ENCODE assay signal across 9 cellular contexts in genomic region chr14:77125275-77126073, GRCh38. TPM values are rescaled to one million over a fixed set of nuclear protein-coding genes. Genes with fewer than 3 reads are reported as not detected.
A peak's percentile ranks its signal among the peaks of the same experiment; 100 is the strongest.
DNase-seq lines count a peak whose midpoint lies in the region; ATAC-seq and TF ChIP-seq lines count a peak whose summit lies in the region.
"Had no signal": no experiment of that assay in that cellular context is flagged by ENCODE, and none has a peak within 500 bp of the region (broad histone marks: within the 10 kb centered on the region; RNA-seq: fewer than 3 reads in every experiment).

No MANE protein-coding gene starts in this region.

- no peaks in the 10 kb centered on the region for H3K36me3 Mint-ChIP-seq in neural progenitor cell

- H3K27ac ChIP-seq in HUES6 (ENCODE audit: low read depth, low read length), result no peak overlapping the region
- H3K27ac ChIP-seq in neural progenitor cell, result no peak overlapping the region
- H3K27ac ChIP-seq: SJSA1 had no signal

- H3K4me3 ChIP-seq in AG10803 (ENCODE audit: low read length) (peak overlapping the region; percentile 20; the same call in 1 of the 2 replicates), HUES6 (ENCODE audit: low read depth, low read length) (peak overlapping the region; percentile 75), neural progenitor cell (peak overlapping the region; percentile 73)

- no peaks in the 10 kb centered on the region for H3K9me3 Mint-ChIP-seq in neural progenitor cell

- peaks cover 21% of the 10 kb centered on the region for H3K27me3 Mint-ChIP-seq in neural progenitor cell (ENCODE audit: insufficient read depth, low read depth)

- H3K27ac Mint-ChIP-seq in neural progenitor cell, result no peak overlapping the region

- peaks cover 33% of the 10 kb centered on the region for H3K4me1 Mint-ChIP-seq in neural progenitor cell

- TF ChIP-seq CTCF in AG10803 (conservative IDR thresholded peaks at IDR 0.05; ENCODE audit: low read length), result no peak
- peak; percentile 32 for TF ChIP-seq CTCF in neural progenitor cell (IDR thresholded peaks at IDR 0.05)

- DNase-seq in AG10803 (ENCODE audit: low read depth) (no peak), ecto neural progenitor cell (ENCODE audit: low spot score) (peak; percentile 58), neural progenitor cell (ENCODE audit: low spot score) (peak; percentile 38), Ammon's horn (ENCODE audit: low spot score) (no peak), NCI-H524 (lab: John Stamatoyannopoulos, UW) (no peak), amniotic stem cell (lab: John Stamatoyannopoulos, UW) (no peak)

- H3K36me3 ChIP-seq in HUES6 (ENCODE audit: control insufficient read depth, insufficient read depth, low read length) (no peaks in the 10 kb centered on the region), neural progenitor cell (no peaks in the 10 kb centered on the region)
- H3K36me3 ChIP-seq: SJSA1 had no signal

- no peaks in the 10 kb centered on the region for H4K20me1 ChIP-seq in neural progenitor cell (ENCODE audit: low read depth)

- no peaks in the 10 kb centered on the region for H3K79me2 ChIP-seq in neural progenitor cell (ENCODE audit: low read depth)

- peak overlapping the region; percentile 71 for H3K9ac ChIP-seq in HUES6 (ENCODE audit: low read length)
- H3K9ac ChIP-seq in neural progenitor cell, result no peak overlapping the region

- peak overlapping the region; percentile 95 for H3K4me2 ChIP-seq in neural progenitor cell

- no peak for ATAC-seq in HG03354 (IDR thresholded peaks at IDR 0.05; ENCODE audit: poor library complexity, severe bottlenecking, unreplicated experiment)

- H3K9me3 ChIP-seq in HUES6 (ENCODE audit: control insufficient read depth, insufficient read depth, low read depth, low read length) (no peaks in the 10 kb centered on the region), neural progenitor cell (ENCODE audit: low read depth) (no peaks in the 10 kb centered on the region)

- H3F3A ChIP-seq in neural progenitor cell (ENCODE audit: low read depth), result peaks cover 33% of the 10 kb centered on the region

- H2AFZ ChIP-seq in neural progenitor cell (replicated peaks), result peak overlapping the region; percentile 93

- H3K4me1 ChIP-seq in HUES6 (ENCODE audit: control insufficient read depth, insufficient read depth, low read length), result peaks cover 30% of the 10 kb centered on the region
- peaks cover 14% of the 10 kb centered on the region for H3K4me1 ChIP-seq in neural progenitor cell

- H3K27me3 ChIP-seq in HUES6 (ENCODE audit: control insufficient read depth, insufficient read depth, low read length) (peaks cover 26% of the 10 kb centered on the region), neural progenitor cell (peaks cover 32% of the 10 kb centered on the region)

- peak overlapping the region; percentile 78 for H3K4me3 Mint-ChIP-seq in neural progenitor cell

RNA-seq across cellular contexts. Expression of gene ZDHHC22, which starts 16.1 kb away (rescaled TPM):
- 0.07 and 0.31 TPM in 2 replicates for total RNA-seq in neural progenitor cell (ENCODE audit: low replicate concordance)

RNA-seq across cellular contexts. Expression of gene CIPC, which starts 27.4 kb away (rescaled TPM):
- 22.5 and 24.3 TPM in 2 replicates for total RNA-seq in neural progenitor cell (ENCODE audit: low replicate concordance)

RNA-seq across cellular contexts. Expression of gene TMEM63C, which starts 56.1 kb away (rescaled TPM):
- total RNA-seq in neural progenitor cell (ENCODE audit: low replicate concordance), result 1.1 and 1.5 TPM in 2 replicates

Comparison
In these comparisons a context has a peak if more than half of its experiments do, and no peak if none do; other contexts are left out.
1. DNase-seq: peak in ecto neural progenitor cell (single experiment) and neural progenitor cell (single experiment); none in AG10803 (single experiment), Ammon's horn (single experiment), NCI-H524 (0 of 2) and amniotic stem cell (single experiment).
2. H3K4me3 ChIP-seq: peak in every context shown above with its lines; median percentile 75 in HUES6; 73 in neural progenitor cell; 20 in AG10803.